19 cellular contexts compared by ENCODE assay signal in the genomic region with DNA sequence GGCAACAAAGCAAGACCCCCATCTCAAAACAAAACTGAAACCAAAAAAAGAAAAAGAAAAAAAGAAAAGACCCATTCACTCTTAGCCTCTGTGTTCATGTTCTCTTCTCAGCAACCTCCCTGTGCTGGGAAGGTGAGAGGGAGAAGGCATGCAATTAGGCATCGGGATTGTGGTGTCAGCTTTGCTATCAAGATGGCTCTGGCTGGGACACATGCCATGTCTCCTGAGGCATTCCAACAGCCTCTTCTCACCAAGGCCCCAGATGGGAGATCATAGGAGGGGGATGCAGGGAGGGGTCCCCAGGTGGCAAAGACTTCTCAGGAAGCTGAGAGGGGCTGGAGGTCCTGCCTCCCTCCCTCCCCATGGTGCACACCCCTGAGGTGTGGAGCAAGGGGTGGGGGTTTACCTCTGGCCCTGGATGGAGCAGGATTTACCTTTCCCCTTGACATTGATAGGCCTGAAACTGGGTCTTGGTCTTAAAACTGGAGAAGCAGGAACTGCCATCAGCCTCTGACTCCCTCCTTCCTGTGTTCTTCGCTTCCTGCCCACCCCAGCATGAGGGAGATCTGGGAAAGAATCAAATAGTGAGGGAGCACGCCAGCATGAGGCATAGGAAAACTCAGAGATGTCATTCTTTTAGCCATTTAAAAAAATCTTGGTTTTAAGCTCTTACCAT.
"Had no signal": no experiment of that assay in that cellular context is flagged by ENCODE, and none has a peak within 500 bp of the region (broad histone marks: within the 10 kb centered on the region; RNA-seq: fewer than 3 reads in every experiment).

No MANE protein-coding gene starts in this region.

- H3K4me3 ChIP-seq: adrenal gland, lower lobe of right lung, mucosa of descending colon, suprapubic skin, upper lobe of right lung had no signal

- DNase-seq: activated CD4-positive, alpha-beta T cell treated with anti-CD3 and anti-CD28 coated beads, Interleukin-2, amount 10 ng/mL, durations not matched to agents 7 days and 5 days; activated CD8-positive, alpha-beta memory T cell treated with anti-CD3 and anti-CD28 coated beads for 24 hours; activated naive CD4-positive, alpha-beta T cell treated with anti-CD3 and anti-CD28 coated beads, Interleukin-2, amount 10 ng/mL, durations not matched to agents 7 days and 5 days; activated T-cell treated with anti-CD3 and anti-CD28 coated beads for 4 hours; adrenal gland; cortex of kidney; effector memory CD4-positive, alpha-beta T cell; left cardiac atrium; lower lobe of right lung; mucosa of descending colon; naive thymus-derived CD8-positive, alpha-beta T cell; nucleus accumbens; stimulated activated CD4-positive, alpha-beta T cell treated with anti-CD3 and anti-CD28 coated beads, Interleukin-2, amount 100 ng/mL, for 24 hours; stimulated activated naive CD8-positive, alpha-beta T cell treated with anti-CD3 and anti-CD28 coated beads, Interleukin-15, Interleukin-2, amounts not matched to agents 100 U/mL and 50 U/mL, for 24 hours; upper lobe of right lung had no signal

- H3K27me3 ChIP-seq: adrenal gland, suprapubic skin, upper lobe of right lung had no signal

- H3K9me3 ChIP-seq: adrenal gland, lower lobe of right lung, mucosa of descending colon, suprapubic skin, upper lobe of right lung had no signal

- H3K36me3 ChIP-seq: adrenal gland, lower lobe of right lung, suprapubic skin, upper lobe of right lung had no signal

- H3K27ac ChIP-seq: adrenal gland, lower lobe of right lung, suprapubic skin, upper lobe of right lung had no signal

- ATAC-seq: activated T-helper 17 cell treated with anti-CD3 and anti-CD28 coated beads, Interleukin-2, amount 50 U/mL, for 72 hours; left cardiac atrium; lower lobe of right lung; mucosa of descending colon; naive thymus-derived CD8-positive, alpha-beta T cell; sciatic nerve; stimulated activated naive CD8-positive, alpha-beta T cell treated with anti-CD3 and anti-CD28 coated beads, Interleukin-15, Interleukin-2, amounts not matched to agents 100 U/mL and 50 U/mL, for 24 hours; upper lobe of right lung; WTC11 had no signal
